In genomic region chr6:106446287-106446885, GRCh38 we compare ENCODE assay signal across 8 cellular contexts.
A peak's percentile ranks its signal among the peaks of the same experiment; 100 is the strongest.
DNase-seq lines count a peak whose midpoint lies in the region; ATAC-seq and TF ChIP-seq lines count a peak whose summit lies in the region.

No MANE protein-coding gene starts in this region.

- ATAC-seq in Right ventricle myocardium superior (ENCODE audit: poor library complexity) (no peak), HG02678 (IDR thresholded peaks at IDR 0.05; ENCODE audit: unreplicated experiment) (no peak), HG03520 (IDR thresholded peaks at IDR 0.05; ENCODE audit: unreplicated experiment) (no peak)

- H3K4me2 ChIP-seq in PC-9, result no peak overlapping the region

- H3K9me3 ChIP-seq in cardiac muscle cell (ENCODE audit: low read depth) (no peaks in the 10 kb centered on the region), PC-9 (ENCODE audit: insufficient read depth, low read depth) (no peaks in the 10 kb centered on the region), tibial nerve (no peaks in the 10 kb centered on the region)

- intact Hi-C loops in Right ventricle myocardium superior (cut with DNase I), result loop anchor here (5.0 kb wide), 2 partner anchors 121 to 531 kb away; no protein-coding TSS in a partner anchor
- intact Hi-C loops in PC-9 (cut with micrococcal nuclease; ENCODE audit: unreplicated experiment), result loop anchor here (1.0 to 10.0 kb wide), 7 partner anchors 66 to 1012 kb away; partner anchors contain the start of gene BEND3

- H3K36me3 ChIP-seq in cardiac muscle cell, result no peaks in the 10 kb centered on the region
- no peaks in the 10 kb centered on the region for H3K36me3 ChIP-seq in PC-9 (ENCODE audit: low read depth)
- no peaks in the 10 kb centered on the region for H3K36me3 ChIP-seq in tibial nerve

- H3K4me1 ChIP-seq in cardiac muscle cell (ENCODE audit: low read depth), result no peaks in the 10 kb centered on the region
- peaks cover 21% of the 10 kb centered on the region for H3K4me1 ChIP-seq in PC-9 (replicated peaks; ENCODE audit: insufficient read depth)
- no peaks in the 10 kb centered on the region for H3K4me1 ChIP-seq in tibial nerve

- no peak overlapping the region for H2AFZ ChIP-seq in PC-9

- no peak overlapping the region for H3K27ac ChIP-seq in cardiac muscle cell
- H3K27ac ChIP-seq in PC-9, result no peak overlapping the region
- no peak overlapping the region for H3K27ac ChIP-seq in tibial nerve

- TF ChIP-seq CTCF in cardiac muscle cell (IDR thresholded peaks at IDR 0.05; ENCODE audit: low read depth, low read length) (peak; percentile 40), PC-9 (conservative IDR thresholded peaks at IDR 0.05) (peak; percentile 83), tibial nerve (IDR thresholded peaks at IDR 0.05) (peak in 4 of 5 experiments; percentile 25 to 48 (median 45))

- WGBS in tibial nerve, 2 donors, result 56 to 63% methylated on average over 4 of the region's 4 CpGs

- no peak for TF ChIP-seq POLR2A in tibial nerve (IDR thresholded peaks at IDR 0.05)

- no peaks in the 10 kb centered on the region for H4K20me1 ChIP-seq in PC-9 (ENCODE audit: insufficient read depth)

- H3K4me3 ChIP-seq in cardiac muscle cell, result no peak overlapping the region
- no peak overlapping the region for H3K4me3 ChIP-seq in PC-9
- H3K4me3 ChIP-seq in tibial nerve, result no peak overlapping the region

- POLR2A ChIA-PET in PC-9 (lab: Charles Lee; ENCODE audit: unreplicated experiment), result no interaction called here

- CTCF ChIA-PET in PC-9 (lab: Charles Lee), result no interaction called here

- TF ChIP-seq EP300 in tibial nerve (IDR thresholded peaks at IDR 0.05), result no peak

- no peaks in the 10 kb centered on the region for H3K9me2 ChIP-seq in PC-9 (ENCODE audit: insufficient read depth)

- H3K27me3 ChIP-seq in cardiac muscle cell, result peaks cover 16% of the 10 kb centered on the region
- no peaks in the 10 kb centered on the region for H3K27me3 ChIP-seq in PC-9 (ENCODE audit: insufficient read depth, low read depth)
- H3K27me3 ChIP-seq in tibial nerve, result peaks cover 0 to 3% of the 10 kb centered on the region in 2 donors

- H3F3A ChIP-seq in PC-9 (ENCODE audit: insufficient read depth, low read depth), result peaks cover 4% of the 10 kb centered on the region; the same call in 1 of the 2 replicates

- BruUV-seq in PC-9 (replicated peaks; lab: Mats Ljungman, UMichigan), result no TSS peak

- peak; percentile 20 to 27 for DNase-seq in cardiac muscle cell (ENCODE audit: low read depth in 1 of 2, low spot score in 1 of 2)
- DNase-seq in Right ventricle myocardium superior, result no peak
- no peak for DNase-seq in PC-9
- DNase-seq in fibroblast of peridontal ligament (ENCODE audit: extremely low read depth), result peak; percentile 40
- no peak for DNase-seq in tibial nerve (ENCODE audit: low spot score in 2 of 2)
- DNase-seq in hepatic stellate cell (ENCODE audit: low spot score), result no peak

- no peaks in the 10 kb centered on the region for H3K79me2 ChIP-seq in PC-9 (ENCODE audit: low read depth)

Comparison
In these comparisons a context has a peak if more than half of its experiments do, and no peak if none do; other contexts are left out.
1. DNase-seq: peak in cardiac muscle cell (2 of 2) and fibroblast of peridontal ligament (single experiment); none in Right ventricle myocardium superior (single experiment), PC-9 (0 of 2), tibial nerve (0 of 2) and hepatic stellate cell (single experiment).
2. Peak in every context shown above with its lines, with median percentiles within 50 percentile points of each other: CTCF ChIP-seq.